In the genomic region with DNA sequence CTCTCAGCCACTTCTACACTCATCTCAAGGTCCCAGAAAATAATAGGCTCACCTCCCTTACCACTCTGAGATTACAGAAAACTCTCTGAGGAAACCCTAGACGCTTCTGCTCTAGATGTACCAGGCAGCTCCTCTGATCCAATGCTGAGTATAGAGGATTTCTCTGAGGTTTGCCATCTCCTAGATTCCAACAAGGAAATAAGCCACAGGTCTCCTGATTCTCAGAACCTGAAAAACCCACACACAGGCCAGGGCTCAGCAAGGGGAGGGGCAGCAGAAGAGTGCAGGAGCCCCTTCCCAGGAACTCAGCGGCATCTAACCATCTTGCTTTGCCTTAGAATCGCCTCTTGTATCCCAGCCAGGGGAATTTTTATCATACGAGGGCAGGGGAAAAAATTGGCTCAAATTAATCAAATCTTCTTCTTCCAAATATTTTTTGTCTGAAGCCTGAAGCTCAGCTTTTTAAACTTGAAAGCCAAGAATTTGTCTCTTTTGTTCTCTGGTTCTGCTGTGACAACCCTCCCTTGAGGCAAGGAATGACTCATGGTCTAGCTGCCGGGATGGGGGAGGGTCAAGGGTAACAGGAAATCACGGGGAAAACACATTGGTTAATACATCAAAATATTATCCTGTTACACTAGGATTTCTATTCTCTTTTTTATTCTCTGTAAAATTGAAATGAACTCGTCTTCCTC, we compare ENCODE assay signal across 8 cellular contexts. TPM values are rescaled to one million over a fixed set of nuclear protein-coding genes. Genes with fewer than 3 reads are reported as not detected.
DNase-seq lines count a peak whose midpoint lies in the region; ATAC-seq and TF ChIP-seq lines count a peak whose summit lies in the region.

No MANE protein-coding gene starts in this region.

- H3K27ac Mint-ChIP-seq in natural killer cell: peak overlapping the region in 1 of 2 donors; percentile 4

- H3K36me3 ChIP-seq in SK-N-SH (replicated peaks in 1 of 2; ENCODE audit: control insufficient read depth in 1 of 2, insufficient read depth in 2 of 2, low read length in 1 of 2): peaks cover 0 to 8% of the 10 kb centered on the region in 2 experiments

- H3K27me3 ChIP-seq in SK-N-SH (ENCODE audit: insufficient read depth): no peaks in the 10 kb centered on the region

- peak overlapping the region; percentile 88 for H2AFZ ChIP-seq in SK-N-SH (ENCODE audit: low read depth)

- no peak for TF ChIP-seq RAD21 in SK-N-SH (IDR thresholded peaks at IDR 0.05; ENCODE audit: low read length)

- H3K9me3 Mint-ChIP-seq in natural killer cell: peaks cover 0 to 5% of the 10 kb centered on the region in 2 donors

- H3K4me2 ChIP-seq in SK-N-SH: peak overlapping the region; percentile 75

- ATAC-seq in HG02759 (IDR thresholded peaks at IDR 0.05; ENCODE audit: unreplicated experiment) (peak; percentile 82), natural killer cell (peak in 2 of 3 donors; percentile 73 to 85), HG03095 (IDR thresholded peaks at IDR 0.05; ENCODE audit: unreplicated experiment) (no peak), HG02884 (IDR thresholded peaks at IDR 0.05; ENCODE audit: unreplicated experiment) (no peak)

- 21% methylated on average over 7 of the region's 7 CpGs for WGBS in SK-N-SH (ENCODE audit: low lambda C conversion rate)

- peak overlapping the region; percentile 72 for H3K9ac ChIP-seq in SK-N-SH

- no peaks in the 10 kb centered on the region for H3K36me3 Mint-ChIP-seq in natural killer cell

- no peaks in the 10 kb centered on the region for H3K9me3 ChIP-seq in SK-N-SH

- TF ChIP-seq CTCF in GM12865 (IDR thresholded peaks at IDR 0.05; ENCODE audit: insufficient read depth, low read depth, low read length, missing control alignments) (no peak), SK-N-SH (IDR thresholded peaks at IDR 0.05) (no peak), natural killer cell (IDR thresholded peaks at IDR 0.05) (no peak)

- DNase-seq in GM12865 (ENCODE audit: low read depth) (peak; percentile 64), SK-N-SH (peak; percentile 6), epithelial cell of prostate (ENCODE audit: low read depth, low spot score) (peak; percentile 36), natural killer cell (no peak), ecto neural progenitor cell (ENCODE audit: low spot score) (no peak)

- TF ChIP-seq EP300 in SK-N-SH (IDR thresholded peaks at IDR 0.05; ENCODE audit: borderline replicate concordance in 1 of 2, low read depth in 1 of 2, low read length in 1 of 2): peak; percentile 11 to 73; a peak in 2 of 4 replicates

- no peaks in the 10 kb centered on the region for H3K9me2 ChIP-seq in SK-N-SH

- intact Hi-C loops in natural killer cell (cut with micrococcal nuclease): no loop called here

- H3K4me3 ChIP-seq in GM12865 (ENCODE audit: low read depth, low read length) (no peak overlapping the region), SK-N-SH (ENCODE audit: low read depth in 2 of 2, low read length in 1 of 2) (peak overlapping the region in 1 of 2 experiments; percentile 11; a peak in 2 of 4 replicates)

- peaks cover 16% of the 10 kb centered on the region for H3F3A ChIP-seq in SK-N-SH (replicated peaks; ENCODE audit: insufficient read depth)

- H4K20me1 ChIP-seq in SK-N-SH (ENCODE audit: insufficient read depth): no peaks in the 10 kb centered on the region

- POLR2A ChIA-PET in SK-N-SH (lab: Yijun Ruan, JAX): no interaction called here

- peaks cover 7 to 14% of the 10 kb centered on the region in 2 donors for H3K27me3 Mint-ChIP-seq in natural killer cell (ENCODE audit: low read depth in 2 of 2)

- H3K27ac ChIP-seq in SK-N-SH (ENCODE audit: low read depth in 2 of 2, low read length in 1 of 2) (peak overlapping the region; percentile 94), epithelial cell of prostate (peak overlapping the region; percentile 64)

- H3K79me2 ChIP-seq in SK-N-SH (ENCODE audit: insufficient read depth): no peaks in the 10 kb centered on the region

- peaks cover 8 to 28% of the 10 kb centered on the region in 2 experiments for H3K4me1 ChIP-seq in SK-N-SH (ENCODE audit: control insufficient read depth in 1 of 2, insufficient read depth in 2 of 2, low read depth in 1 of 2, low read length in 1 of 2)

- no peak overlapping the region for H3K4me3 Mint-ChIP-seq in natural killer cell

- CTCF ChIA-PET in SK-N-SH (lab: Yijun Ruan, JAX): no interaction called here

- peaks cover 17% of the 10 kb centered on the region in 2 donors for H3K4me1 Mint-ChIP-seq in natural killer cell

TF ChIP-seq in SK-N-SH, 30 proteins besides CTCF, POLR2A, EP300 and RAD21:
- 0 out of 2 replicates have a peak, but pooled peaks have one; percentile 13 for TF ChIP-seq TEAD4 (IDR thresholded peaks at IDR 0.05; ENCODE audit: borderline replicate concordance, insufficient read depth)
- TF ChIP-seq TAF1 (IDR thresholded peaks at IDR 0.05; ENCODE audit: borderline replicate concordance, low read depth, low read length): peak; percentile 34; the same call in 1 of the 2 replicates
- TF ChIP-seq POLR2AphosphoS5 (IDR thresholded peaks at IDR 0.05; ENCODE audit: low read depth, low read length): peak; percentile 42; the same call in 1 of the 2 replicates
- TF ChIP-seq, protein P1, sequence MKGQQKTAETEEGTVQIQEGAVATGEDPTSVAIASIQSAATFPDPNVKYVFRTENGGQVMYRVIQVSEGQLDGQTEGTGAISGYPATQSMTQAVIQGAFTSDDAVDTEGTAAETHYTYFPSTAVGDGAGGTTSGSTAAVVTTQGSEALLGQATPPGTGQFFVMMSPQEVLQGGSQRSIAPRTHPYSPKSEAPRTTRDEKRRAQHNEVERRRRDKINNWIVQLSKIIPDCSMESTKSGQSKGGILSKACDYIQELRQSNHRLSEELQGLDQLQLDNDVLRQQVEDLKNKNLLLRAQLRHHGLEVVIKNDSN (IDR thresholded peaks at IDR 0.05; ENCODE audit: borderline replicate concordance, low read depth): peak; percentile 53
- TF ChIP-seq ELF1 (IDR thresholded peaks at IDR 0.05): peak; percentile 25; the same call in 1 of the 2 replicates
- TF ChIP-seq, protein P2, sequence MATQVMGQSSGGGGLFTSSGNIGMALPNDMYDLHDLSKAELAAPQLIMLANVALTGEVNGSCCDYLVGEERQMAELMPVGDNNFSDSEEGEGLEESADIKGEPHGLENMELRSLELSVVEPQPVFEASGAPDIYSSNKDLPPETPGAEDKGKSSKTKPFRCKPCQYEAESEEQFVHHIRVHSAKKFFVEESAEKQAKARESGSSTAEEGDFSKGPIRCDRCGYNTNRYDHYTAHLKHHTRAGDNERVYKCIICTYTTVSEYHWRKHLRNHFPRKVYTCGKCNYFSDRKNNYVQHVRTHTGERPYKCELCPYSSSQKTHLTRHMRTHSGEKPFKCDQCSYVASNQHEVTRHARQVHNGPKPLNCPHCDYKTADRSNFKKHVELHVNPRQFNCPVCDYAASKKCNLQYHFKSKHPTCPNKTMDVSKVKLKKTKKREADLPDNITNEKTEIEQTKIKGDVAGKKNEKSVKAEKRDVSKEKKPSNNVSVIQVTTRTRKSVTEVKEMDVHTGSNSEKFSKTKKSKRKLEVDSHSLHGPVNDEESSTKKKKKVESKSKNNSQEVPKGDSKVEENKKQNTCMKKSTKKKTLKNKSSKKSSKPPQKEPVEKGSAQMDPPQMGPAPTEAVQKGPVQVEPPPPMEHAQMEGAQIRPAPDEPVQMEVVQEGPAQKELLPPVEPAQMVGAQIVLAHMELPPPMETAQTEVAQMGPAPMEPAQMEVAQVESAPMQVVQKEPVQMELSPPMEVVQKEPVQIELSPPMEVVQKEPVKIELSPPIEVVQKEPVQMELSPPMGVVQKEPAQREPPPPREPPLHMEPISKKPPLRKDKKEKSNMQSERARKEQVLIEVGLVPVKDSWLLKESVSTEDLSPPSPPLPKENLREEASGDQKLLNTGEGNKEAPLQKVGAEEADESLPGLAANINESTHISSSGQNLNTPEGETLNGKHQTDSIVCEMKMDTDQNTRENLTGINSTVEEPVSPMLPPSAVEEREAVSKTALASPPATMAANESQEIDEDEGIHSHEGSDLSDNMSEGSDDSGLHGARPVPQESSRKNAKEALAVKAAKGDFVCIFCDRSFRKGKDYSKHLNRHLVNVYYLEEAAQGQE (IDR thresholded peaks at IDR 0.05; ENCODE audit: low read depth, low read length): no peak
- no peak for TF ChIP-seq SMC3 (IDR thresholded peaks at IDR 0.05; ENCODE audit: low read depth, low read length)
- TF ChIP-seq, protein P3, sequence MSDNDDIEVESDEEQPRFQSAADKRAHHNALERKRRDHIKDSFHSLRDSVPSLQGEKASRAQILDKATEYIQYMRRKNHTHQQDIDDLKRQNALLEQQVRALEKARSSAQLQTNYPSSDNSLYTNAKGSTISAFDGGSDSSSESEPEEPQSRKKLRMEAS (IDR thresholded peaks at IDR 0.05; ENCODE audit: low read depth): peak; percentile 83
- TF ChIP-seq CHD2 (IDR thresholded peaks at IDR 0.05; ENCODE audit: low read length, partially characterized antibody): no peak
- TF ChIP-seq, protein P4, sequence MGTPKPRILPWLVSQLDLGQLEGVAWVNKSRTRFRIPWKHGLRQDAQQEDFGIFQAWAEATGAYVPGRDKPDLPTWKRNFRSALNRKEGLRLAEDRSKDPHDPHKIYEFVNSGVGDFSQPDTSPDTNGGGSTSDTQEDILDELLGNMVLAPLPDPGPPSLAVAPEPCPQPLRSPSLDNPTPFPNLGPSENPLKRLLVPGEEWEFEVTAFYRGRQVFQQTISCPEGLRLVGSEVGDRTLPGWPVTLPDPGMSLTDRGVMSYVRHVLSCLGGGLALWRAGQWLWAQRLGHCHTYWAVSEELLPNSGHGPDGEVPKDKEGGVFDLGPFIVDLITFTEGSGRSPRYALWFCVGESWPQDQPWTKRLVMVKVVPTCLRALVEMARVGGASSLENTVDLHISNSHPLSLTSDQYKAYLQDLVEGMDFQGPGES (IDR thresholded peaks at IDR 0.05; ENCODE audit: low read depth, low read length): no peak
- TF ChIP-seq FOSL2 (IDR thresholded peaks at IDR 0.05; ENCODE audit: borderline replicate concordance, low read depth): peak; percentile 96
- TF ChIP-seq, protein P5, sequence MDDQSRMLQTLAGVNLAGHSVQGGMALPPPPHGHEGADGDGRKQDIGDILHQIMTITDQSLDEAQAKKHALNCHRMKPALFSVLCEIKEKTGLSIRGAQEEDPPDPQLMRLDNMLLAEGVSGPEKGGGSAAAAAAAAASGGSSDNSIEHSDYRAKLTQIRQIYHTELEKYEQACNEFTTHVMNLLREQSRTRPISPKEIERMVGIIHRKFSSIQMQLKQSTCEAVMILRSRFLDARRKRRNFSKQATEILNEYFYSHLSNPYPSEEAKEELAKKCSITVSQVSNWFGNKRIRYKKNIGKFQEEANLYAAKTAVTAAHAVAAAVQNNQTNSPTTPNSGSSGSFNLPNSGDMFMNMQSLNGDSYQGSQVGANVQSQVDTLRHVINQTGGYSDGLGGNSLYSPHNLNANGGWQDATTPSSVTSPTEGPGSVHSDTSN (IDR thresholded peaks at IDR 0.05): peak; percentile 57
- peak; percentile 93 for TF ChIP-seq JUND (IDR thresholded peaks at IDR 0.05)
- TF ChIP-seq TCF12 (IDR thresholded peaks at IDR 0.05): peak; percentile 81
- peak; percentile 52; the same call in 1 of the 2 replicates for TF ChIP-seq SIN3A (IDR thresholded peaks at IDR 0.05; ENCODE audit: borderline replicate concordance, low read depth, low read length)

RNA-seq across cellular contexts. Expression of a gene that starts 30.8 kb away (rescaled TPM):
- polyA plus RNA-seq in SK-N-SH (2012; rRNA removed): 10.5 and 14.3 TPM in 2 replicates
- polyA plus RNA-seq in SK-N-SH (2012; cell fraction: cytosol; rRNA removed): 8.6 and 8.9 TPM in 2 replicates
- polyA plus RNA-seq in SK-N-SH (2012; cell fraction: nucleus; rRNA removed): 16.7 and 51.1 TPM in 2 replicates
- total RNA-seq in natural killer cell: 10 to 100 TPM; 17.4 to 23.6 (median 20.8) TPM

Comparison
In these comparisons a context has a peak if more than half of its experiments do, and no peak if none do; other contexts are left out.
1. DNase-seq: peak in GM12865 (single experiment), SK-N-SH (single experiment) and epithelial cell of prostate (single experiment); none in natural killer cell (single experiment) and ecto neural progenitor cell (single experiment).
2. ATAC-seq: peak in HG02759 (single experiment) and natural killer cell (2 of 3); none in HG03095 (single experiment) and HG02884 (single experiment).